1 cellular context compared by ENCODE assay signal in the genomic region with DNA sequence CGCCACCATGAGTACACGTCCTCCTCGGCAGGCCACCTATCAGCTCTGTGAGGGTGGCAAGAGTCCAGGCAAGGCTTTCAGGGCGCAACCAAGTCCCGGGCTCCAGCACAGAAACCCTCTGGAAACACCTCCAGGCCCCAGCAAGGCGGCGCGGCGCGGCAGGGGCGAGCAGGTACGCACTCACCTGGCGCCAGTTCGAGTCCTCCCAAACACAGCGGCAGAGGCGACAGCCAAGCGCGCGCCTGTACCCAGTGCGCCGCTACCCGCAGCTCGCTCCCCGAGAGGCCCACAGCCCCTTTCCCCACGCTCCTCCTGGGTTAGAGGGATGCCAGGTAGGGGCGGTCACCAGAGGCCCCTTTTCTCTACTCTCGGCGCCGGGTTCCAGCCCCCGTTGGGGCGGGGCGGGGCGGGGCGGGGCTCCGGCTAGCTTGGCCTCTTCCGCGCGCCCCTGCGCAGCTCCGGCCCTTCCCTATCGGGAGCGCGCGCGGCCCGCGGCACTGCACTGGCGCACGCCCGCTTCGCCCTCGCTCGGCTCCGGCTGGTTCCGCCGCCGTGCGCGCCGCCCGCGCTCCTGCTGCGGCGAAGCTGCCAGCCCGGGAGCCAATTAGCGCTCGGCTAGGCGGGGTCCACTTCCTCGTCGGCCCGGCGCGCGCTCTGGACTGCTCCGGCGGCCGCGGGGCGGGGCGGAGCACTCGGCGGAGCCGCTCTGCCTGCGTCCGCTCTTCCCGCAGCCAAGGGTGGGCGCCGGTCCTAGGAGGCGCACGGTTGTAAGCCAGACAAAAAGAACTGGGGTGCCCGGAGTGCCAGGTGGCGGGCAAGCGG.
A peak's percentile ranks its signal among the peaks of the same experiment; 100 is the strongest.
TF ChIP-seq lines count a peak whose summit lies in the region.

A gene (minus strand): TSS at position 332 of the 822 bp plus-strand sequence. CDS start 5,040 bp downstream, outside the sequence.
A gene with protein sequence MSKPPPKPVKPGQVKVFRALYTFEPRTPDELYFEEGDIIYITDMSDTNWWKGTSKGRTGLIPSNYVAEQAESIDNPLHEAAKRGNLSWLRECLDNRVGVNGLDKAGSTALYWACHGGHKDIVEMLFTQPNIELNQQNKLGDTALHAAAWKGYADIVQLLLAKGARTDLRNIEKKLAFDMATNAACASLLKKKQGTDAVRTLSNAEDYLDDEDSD (plus strand): TSS at position 691 of the 822 bp plus-strand sequence. CDS start 179 bp downstream, outside the sequence.

TF ChIP-seq in A549, 52 proteins besides CTCF, POLR2A, EP300 and RAD21 (continued from another document):
- TF ChIP-seq, protein P1, sequence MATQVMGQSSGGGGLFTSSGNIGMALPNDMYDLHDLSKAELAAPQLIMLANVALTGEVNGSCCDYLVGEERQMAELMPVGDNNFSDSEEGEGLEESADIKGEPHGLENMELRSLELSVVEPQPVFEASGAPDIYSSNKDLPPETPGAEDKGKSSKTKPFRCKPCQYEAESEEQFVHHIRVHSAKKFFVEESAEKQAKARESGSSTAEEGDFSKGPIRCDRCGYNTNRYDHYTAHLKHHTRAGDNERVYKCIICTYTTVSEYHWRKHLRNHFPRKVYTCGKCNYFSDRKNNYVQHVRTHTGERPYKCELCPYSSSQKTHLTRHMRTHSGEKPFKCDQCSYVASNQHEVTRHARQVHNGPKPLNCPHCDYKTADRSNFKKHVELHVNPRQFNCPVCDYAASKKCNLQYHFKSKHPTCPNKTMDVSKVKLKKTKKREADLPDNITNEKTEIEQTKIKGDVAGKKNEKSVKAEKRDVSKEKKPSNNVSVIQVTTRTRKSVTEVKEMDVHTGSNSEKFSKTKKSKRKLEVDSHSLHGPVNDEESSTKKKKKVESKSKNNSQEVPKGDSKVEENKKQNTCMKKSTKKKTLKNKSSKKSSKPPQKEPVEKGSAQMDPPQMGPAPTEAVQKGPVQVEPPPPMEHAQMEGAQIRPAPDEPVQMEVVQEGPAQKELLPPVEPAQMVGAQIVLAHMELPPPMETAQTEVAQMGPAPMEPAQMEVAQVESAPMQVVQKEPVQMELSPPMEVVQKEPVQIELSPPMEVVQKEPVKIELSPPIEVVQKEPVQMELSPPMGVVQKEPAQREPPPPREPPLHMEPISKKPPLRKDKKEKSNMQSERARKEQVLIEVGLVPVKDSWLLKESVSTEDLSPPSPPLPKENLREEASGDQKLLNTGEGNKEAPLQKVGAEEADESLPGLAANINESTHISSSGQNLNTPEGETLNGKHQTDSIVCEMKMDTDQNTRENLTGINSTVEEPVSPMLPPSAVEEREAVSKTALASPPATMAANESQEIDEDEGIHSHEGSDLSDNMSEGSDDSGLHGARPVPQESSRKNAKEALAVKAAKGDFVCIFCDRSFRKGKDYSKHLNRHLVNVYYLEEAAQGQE (IDR thresholded peaks at IDR 0.05) = no peak
- no peak for TF ChIP-seq RNF2 (IDR thresholded peaks at IDR 0.05; ENCODE audit: borderline replicate concordance, low read depth)
- TF ChIP-seq JUNB (IDR thresholded peaks at IDR 0.05) = no peak
- no peak for TF ChIP-seq ZNF302 (CRISPR knock-in tag; IDR thresholded peaks at IDR 0.05)
- TF ChIP-seq JUN (IDR thresholded peaks at IDR 0.05) = peak in 1 of 2 experiments; percentile 50; a peak in 2 of 5 replicates
- no peak for TF ChIP-seq CEBPB (IDR thresholded peaks at IDR 0.05)
- TF ChIP-seq TFCP2L1 (CRISPR knock-in tag; IDR thresholded peaks at IDR 0.05) = no peak
- no peak for TF ChIP-seq HOXA7 (CRISPR knock-in tag; IDR thresholded peaks at IDR 0.05)
- TF ChIP-seq, protein P2, sequence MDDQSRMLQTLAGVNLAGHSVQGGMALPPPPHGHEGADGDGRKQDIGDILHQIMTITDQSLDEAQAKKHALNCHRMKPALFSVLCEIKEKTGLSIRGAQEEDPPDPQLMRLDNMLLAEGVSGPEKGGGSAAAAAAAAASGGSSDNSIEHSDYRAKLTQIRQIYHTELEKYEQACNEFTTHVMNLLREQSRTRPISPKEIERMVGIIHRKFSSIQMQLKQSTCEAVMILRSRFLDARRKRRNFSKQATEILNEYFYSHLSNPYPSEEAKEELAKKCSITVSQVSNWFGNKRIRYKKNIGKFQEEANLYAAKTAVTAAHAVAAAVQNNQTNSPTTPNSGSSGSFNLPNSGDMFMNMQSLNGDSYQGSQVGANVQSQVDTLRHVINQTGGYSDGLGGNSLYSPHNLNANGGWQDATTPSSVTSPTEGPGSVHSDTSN (IDR thresholded peaks at IDR 0.05) = no peak
- no peak for TF ChIP-seq NFE2L2 (conservative IDR thresholded peaks at IDR 0.05; ENCODE audit: low read length)
- TF ChIP-seq MAZ (IDR thresholded peaks at IDR 0.05; ENCODE audit: borderline replicate concordance, low read depth, low read length) = no peak
- no peak for TF ChIP-seq MYC (IDR thresholded peaks at IDR 0.05; ENCODE audit: borderline replicate concordance, low read length)
- TF ChIP-seq CHD2 (IDR thresholded peaks at IDR 0.05; ENCODE audit: low read length, partially characterized antibody) = no peak
- peak; percentile 60 for TF ChIP-seq RFX5 (IDR thresholded peaks at IDR 0.05)
- no peak for TF ChIP-seq ESRRA (IDR thresholded peaks at IDR 0.05; ENCODE audit: borderline replicate concordance, low read length)
- TF ChIP-seq KDM5A (IDR thresholded peaks at IDR 0.05) = no peak
- TF ChIP-seq, protein P3, sequence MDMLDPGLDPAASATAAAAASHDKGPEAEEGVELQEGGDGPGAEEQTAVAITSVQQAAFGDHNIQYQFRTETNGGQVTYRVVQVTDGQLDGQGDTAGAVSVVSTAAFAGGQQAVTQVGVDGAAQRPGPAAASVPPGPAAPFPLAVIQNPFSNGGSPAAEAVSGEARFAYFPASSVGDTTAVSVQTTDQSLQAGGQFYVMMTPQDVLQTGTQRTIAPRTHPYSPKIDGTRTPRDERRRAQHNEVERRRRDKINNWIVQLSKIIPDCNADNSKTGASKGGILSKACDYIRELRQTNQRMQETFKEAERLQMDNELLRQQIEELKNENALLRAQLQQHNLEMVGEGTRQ (IDR thresholded peaks at IDR 0.05) = no peak
- no peak for TF ChIP-seq HOXB13 (CRISPR knock-in tag; IDR thresholded peaks at IDR 0.05; ENCODE audit: low read depth)
